12 cellular contexts compared by ENCODE assay signal in genomic region chr17:77188084-77189066, GRCh38. TPM values are rescaled to one million over a fixed set of nuclear protein-coding genes. Genes with fewer than 3 reads are reported as not detected.
DNase-seq lines count a peak whose midpoint lies in the region; ATAC-seq, FAIRE-seq and TF ChIP-seq lines count a peak whose summit lies in the region.
"Had no signal": no experiment of that assay in that cellular context is flagged by ENCODE, and none has a peak within 500 bp of the region (broad histone marks: within the 10 kb centered on the region; RNA-seq: fewer than 3 reads in every experiment).

No MANE protein-coding gene starts in this region.

- no peak overlapping the region for H3K4me3 ChIP-seq in endothelial cell of umbilical vein (replicated peaks in 1 of 3; ENCODE audit: insufficient read depth in 1 of 3, low read depth in 1 of 3, low read length in 3 of 3)
- H3K4me3 ChIP-seq: coronary artery had no signal

- TF ChIP-seq POLR2A in endothelial cell of umbilical vein (IDR thresholded peaks at IDR 0.05; ENCODE audit: low read depth, low read length) = peak; percentile 38

- FAIRE-seq in endothelial cell of umbilical vein (lab: Jason Lieb, UNC) = no peak
- FAIRE-seq: D721Med, frontal cortex had no signal

- H3K9me3 ChIP-seq in endothelial cell of umbilical vein (replicated peaks; ENCODE audit: control insufficient read depth, insufficient read depth, low read length) = no peaks in the 10 kb centered on the region

- peak overlapping the region; percentile 66 for H3K4me3 Mint-ChIP-seq in activated B cell treated with CpG ODN at 0.5 μM for 24 hours

- no peak overlapping the region for H3K27ac ChIP-seq in endothelial cell of umbilical vein (ENCODE audit: insufficient read depth, low read depth, low read length)
- H3K27ac ChIP-seq: coronary artery had no signal

- no peak overlapping the region for H3K4me2 ChIP-seq in endothelial cell of umbilical vein (ENCODE audit: insufficient read depth, low read length)

- no peak overlapping the region for H3K9ac ChIP-seq in endothelial cell of umbilical vein (replicated peaks; ENCODE audit: extremely low read depth, insufficient read depth, low read length)

- peaks cover 32% of the 10 kb centered on the region for H3K36me3 Mint-ChIP-seq in activated B cell treated with CpG ODN at 0.5 μM for 24 hours (ENCODE audit: low read depth)

- peaks cover 17% of the 10 kb centered on the region for H3K4me1 ChIP-seq in endothelial cell of umbilical vein (ENCODE audit: control insufficient read depth, extremely low read depth, insufficient read depth, low read length)

- intact Hi-C loops in activated B cell treated with CpG ODN at 0.5 μM for 24 hours (cut with micrococcal nuclease) = loop anchor here (2.0 kb wide), 1 partner anchor 48 kb away; the partner anchor contains the start of gene SEC14L1
- intact Hi-C loops in endothelial cell of umbilical vein (cut with micrococcal nuclease) = no loop called here

- no peaks in the 10 kb centered on the region for H3K27me3 ChIP-seq in endothelial cell of umbilical vein (ENCODE audit: control insufficient read depth in 2 of 2, insufficient read depth in 2 of 2, low read length in 2 of 2)

- H3K27ac Mint-ChIP-seq in activated B cell treated with CpG ODN at 0.5 μM for 24 hours = peak overlapping the region; percentile 79

- POLR2A ChIA-PET in activated B cell treated with CpG ODN at 0.5 μM for 24 hours (lab: Charles Lee) (interaction anchor here (0.7 to 2.9 kb wide), 8 partner anchors 22 to 770 kb away, joined by 3 to 29 read pairs (median 4); partner anchors contain the start of genes SEC14L1 and TNRC6C), endothelial cell of umbilical vein (lab: Charles Lee) (no interaction called here)

- no peaks in the 10 kb centered on the region for H3K27me3 Mint-ChIP-seq in activated B cell treated with CpG ODN at 0.5 μM for 24 hours

- peak; percentile 55 for DNase-seq in G401 (ENCODE audit: low spot score)
- DNase-seq in activated B cell treated with CpG ODN at 0.5 μM for 24 hours = no peak
- peak; percentile 65 for DNase-seq in endothelial cell of umbilical vein (ENCODE audit: low read depth, low spot score)
- DNase-seq in DMS53 treated with DMSO at 0.1 percent for 48 hours (lab: John Stamatoyannopoulos, UW; ENCODE audit: unreplicated experiment) = no peak
- DNase-seq in CD1c-positive myeloid dendritic cell (ENCODE audit: extremely low spot score) = no peak
- no peak for DNase-seq in stimulated activated naive CD4-positive, alpha-beta T cell (lab: John Stamatoyannopoulos, UW)
- DNase-seq in HT-29 (ENCODE audit: low spot score) = no peak
- DNase-seq: kidney glomerular epithelial cell had no signal

- CTCF ChIA-PET in activated B cell treated with CpG ODN at 0.5 μM for 24 hours (lab: Charles Lee) (interaction anchor here (1.1 to 1.4 kb wide), 2 partner anchors 43 to 100 kb away, joined by 3 to 5 read pairs; no protein-coding TSS in a partner anchor), endothelial cell of umbilical vein (lab: Charles Lee) (interaction anchor here (0.8 to 1.1 kb wide), 2 partner anchors 23 to 100 kb away, joined by 3 read pairs; no protein-coding TSS in a partner anchor)

- no peak for TF ChIP-seq CTCF in activated B cell treated with CpG ODN at 0.5 μM for 24 hours (IDR thresholded peaks at IDR 0.05)
- no peak for TF ChIP-seq CTCF in endothelial cell of umbilical vein (IDR thresholded peaks at IDR 0.05; ENCODE audit: extremely low read depth in 1 of 2, insufficient read depth in 1 of 2, low read depth in 1 of 2, low read length in 2 of 2)

- no peaks in the 10 kb centered on the region for H3K9me1 ChIP-seq in endothelial cell of umbilical vein (replicated peaks; ENCODE audit: control insufficient read depth, extremely low read depth, insufficient read depth, low read length)

- peaks cover 11% of the 10 kb centered on the region for H4K20me1 ChIP-seq in endothelial cell of umbilical vein (replicated peaks; ENCODE audit: control insufficient read depth, extremely low read depth, insufficient read depth, low read length)

- dilution Hi-C loops in endothelial cell of umbilical vein (cut with MboI; ENCODE audit: extremely low pct_ligation_motif_present, low sequenced_read_pairs) = no loop called here

- peaks cover 17 to 20% of the 10 kb centered on the region in 2 experiments for H3K36me3 ChIP-seq in endothelial cell of umbilical vein (ENCODE audit: control insufficient read depth in 2 of 2, extremely low read depth in 1 of 2, insufficient read depth in 2 of 2, low read length in 2 of 2)

- H2AFZ ChIP-seq in endothelial cell of umbilical vein (ENCODE audit: low read depth, low read length) = no peak overlapping the region

- peaks cover 33% of the 10 kb centered on the region for H3K4me1 Mint-ChIP-seq in activated B cell treated with CpG ODN at 0.5 μM for 24 hours

- ATAC-seq in GM18873 (IDR thresholded peaks at IDR 0.05; ENCODE audit: low FRiP score, unreplicated experiment) = peak; percentile 34
- ATAC-seq in activated B cell treated with CpG ODN at 0.5 μM for 24 hours (ENCODE audit: low read depth) = no peak

- no peaks in the 10 kb centered on the region for H3K9me3 Mint-ChIP-seq in activated B cell treated with CpG ODN at 0.5 μM for 24 hours

- BruUV-seq in endothelial cell of umbilical vein (replicated peaks; lab: Mats Ljungman, UMichigan) = no TSS peak

- peaks cover 99% of the 10 kb centered on the region for H3K79me2 ChIP-seq in endothelial cell of umbilical vein (ENCODE audit: control insufficient read depth, insufficient read depth, low read length)

- in situ Hi-C loops in G401 (cut with HindIII; ENCODE audit: low sequenced_read_pairs) = no loop called here

TF ChIP-seq in endothelial cell of umbilical vein, 7 proteins besides CTCF, POLR2A, EP300 and RAD21:
- TF ChIP-seq POLR2AphosphoS5 (IDR thresholded peaks at IDR 0.05; ENCODE audit: insufficient read depth, low read depth, low read length) = no peak
- no peak for TF ChIP-seq EZH2 (IDR thresholded peaks at IDR 0.05; ENCODE audit: borderline replicate concordance, low read depth, low read length, severe bottlenecking)
- no peak for TF ChIP-seq GATA2 (IDR thresholded peaks at IDR 0.05; ENCODE audit: insufficient read depth, insufficient read length, low read depth, low read length)
- TF ChIP-seq JUN (IDR thresholded peaks at IDR 0.05; ENCODE audit: borderline replicate concordance, insufficient read depth, insufficient read length, low read depth) = no peak
- no peak for TF ChIP-seq MYC (IDR thresholded peaks at IDR 0.05; ENCODE audit: low read depth, low read length)
- no peak for TF ChIP-seq MAX (IDR thresholded peaks at IDR 0.05; ENCODE audit: insufficient read depth, insufficient read length)
- no peak for TF ChIP-seq FOS (IDR thresholded peaks at IDR 0.05; ENCODE audit: borderline replicate concordance, insufficient read depth, low read length)

RNA-seq across cellular contexts. Expression of gene SEC14L1, which starts 47.6 kb away (rescaled TPM):
- total RNA-seq in G401 (2014; rRNA removed; shearing (Covaris generic)) = 48.1 and 58.3 TPM in 2 replicates
- total RNA-seq in activated B cell treated with CpG ODN at 0.5 μM for 24 hours (60.7 and 79.6 TPM in 2 replicates), endothelial cell of umbilical vein (606 and 631 TPM in 2 replicates)
- polyA plus RNA-seq in endothelial cell of umbilical vein = 215 and 276 TPM in 2 replicates
- polyA plus RNA-seq in endothelial cell of umbilical vein (2011; cell fraction: cytosol; rRNA removed) = 185 and 188 TPM in 2 replicates
- 360 and 367 TPM in 2 replicates for polyA plus RNA-seq in endothelial cell of umbilical vein (2011; cell fraction: nucleus; rRNA removed)
- polyA plus RNA-seq in endothelial cell of umbilical vein (2012) = 277 and 279 TPM in 2 replicates
- polyA minus RNA-seq in endothelial cell of umbilical vein = 250 TPM in 2 replicates
- 19.9 TPM for polyA minus RNA-seq in endothelial cell of umbilical vein (2011; cell fraction: cytosol; rRNA and poly(A)+ RNA removed)
- polyA minus RNA-seq in endothelial cell of umbilical vein (2011; cell fraction: nucleus; rRNA and poly(A)+ RNA removed) = 378 and 398 TPM in 2 replicates
- 13.9 and 16.1 TPM in 2 replicates for total RNA-seq in HT-29 (2014; rRNA removed; shearing (Covaris generic))

Comparison
In these comparisons a context has a peak if more than half of its experiments do, and no peak if none do; other contexts are left out.
1. DNase-seq: peak in G401 (single experiment) and endothelial cell of umbilical vein (single experiment); none in activated B cell treated with CpG ODN at 0.5 μM for 24 hours (single experiment), DMS53 treated with DMSO at 0.1 percent for 48 hours (single experiment), CD1c-positive myeloid dendritic cell (single experiment), stimulated activated naive CD4-positive, alpha-beta T cell (0 of 6) and HT-29 (single experiment).